In the genomic region with DNA sequence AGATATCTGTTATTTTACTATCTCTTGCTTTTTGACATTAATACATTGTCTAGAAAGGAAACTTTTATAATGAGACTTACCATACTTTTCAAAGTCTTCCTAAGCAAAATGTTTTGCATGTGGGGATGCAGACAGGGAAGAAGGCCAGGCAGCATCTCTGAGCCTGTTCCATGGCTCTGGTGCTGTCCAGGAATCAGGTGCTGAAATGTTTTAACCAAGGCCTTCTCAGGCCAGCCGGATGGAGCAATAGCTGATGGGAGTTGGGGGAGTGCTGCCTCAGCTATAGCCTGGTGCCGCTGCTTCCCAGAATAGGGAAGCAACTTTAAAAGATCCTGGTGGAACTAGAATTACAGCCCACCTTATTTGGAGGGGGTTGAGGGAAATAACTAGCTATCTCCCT, we compare ENCODE assay signal across 13 cellular contexts. TPM values are rescaled to one million over a fixed set of nuclear protein-coding genes. Genes with fewer than 3 reads are reported as not detected.
DNase-seq lines count a peak whose midpoint lies in the region; ATAC-seq, FAIRE-seq and TF ChIP-seq lines count a peak whose summit lies in the region.
"Had no signal": no experiment of that assay in that cellular context is flagged by ENCODE, and none has a peak within 500 bp of the region (broad histone marks: within the 10 kb centered on the region; RNA-seq: fewer than 3 reads in every experiment).

No MANE protein-coding gene starts in this region.

- no peaks in the 10 kb centered on the region for H3K36me3 ChIP-seq in Caco-2 (ENCODE audit: control insufficient read depth, insufficient read depth, low read length)
- no peaks in the 10 kb centered on the region for H3K36me3 ChIP-seq in bronchial epithelial cell (ENCODE audit: control insufficient read depth, insufficient read depth, low read length)
- no peaks in the 10 kb centered on the region for H3K36me3 ChIP-seq in HepG2 (replicated peaks in 1 of 2; ENCODE audit: control insufficient read depth in 1 of 2, insufficient read depth in 2 of 2, low read length in 2 of 2)
- H3K36me3 ChIP-seq in Karpas-422 (ENCODE audit: insufficient read depth, low read length), result no peaks in the 10 kb centered on the region

- no peaks in the 10 kb centered on the region for H3K4me1 Mint-ChIP-seq in Caco-2 (ENCODE audit: low read depth, unreplicated experiment)

- FAIRE-seq in bronchial epithelial cell (lab: Jason Lieb, UNC) (no peak), HepG2 (lab: Jason Lieb, UNC) (no peak)
- FAIRE-seq: islet of Langerhans had no signal

- POLR2A ChIA-PET in Caco-2 (lab: Charles Lee) (no interaction called here), HepG2 (lab: Yijun Ruan, JAX) (no interaction called here)

- no peaks in the 10 kb centered on the region for H3K36me3 Mint-ChIP-seq in Caco-2 (ENCODE audit: insufficient read depth, unreplicated experiment)

- H3K4me3 ChIP-seq in Caco-2 (ENCODE audit: low read depth, low read length), result no peak overlapping the region
- no peak overlapping the region for H3K4me3 ChIP-seq in bronchial epithelial cell (ENCODE audit: low read depth, low read length)
- no peak overlapping the region for H3K4me3 ChIP-seq in HepG2 (replicated peaks in 1 of 3; ENCODE audit: insufficient read depth in 1 of 3, low read depth in 2 of 3, low read length in 3 of 3)
- no peak overlapping the region for H3K4me3 ChIP-seq in Karpas-422 (ENCODE audit: low read length)

- CTCF ChIA-PET in Caco-2 (lab: Charles Lee) (no interaction called here), HepG2 (lab: Yijun Ruan, JAX; ENCODE audit: low intra/inter-chr PET ratio, low total read pairs) (no interaction called here)

- H3K27ac ChIP-seq in HepG2 (ENCODE audit: extremely low read length, insufficient read depth, low read length) (no peak overlapping the region), Karpas-422 (ENCODE audit: low read length) (no peak overlapping the region)

- H3K27me3 Mint-ChIP-seq in Caco-2 (ENCODE audit: insufficient read depth, unreplicated experiment), result peaks cover 15% of the 10 kb centered on the region

- TF ChIP-seq EP300 in HepG2 (IDR thresholded peaks at IDR 0.05; ENCODE audit: low read depth in 2 of 2, low read length in 2 of 2), result no peak
- TF ChIP-seq EP300 in HepG2 (CRISPR knock-in tag; IDR thresholded peaks at IDR 0.05; ENCODE audit: borderline replicate concordance), result no peak

- H3K27ac Mint-ChIP-seq in Caco-2 (ENCODE audit: unreplicated experiment), result no peak overlapping the region
- H3K27ac Mint-ChIP-seq: T-helper 1 cell treated with Interleukin-12 subunit alpha and Interleukin-12 subunit beta and Interleukin-4 antibody, amounts not matched to agents 30 μg/mL and 1 μg/mL, for 36 hours had no signal

- no peaks in the 10 kb centered on the region for H3K9me3 Mint-ChIP-seq in Caco-2 (ENCODE audit: unreplicated experiment)
- H3K9me3 Mint-ChIP-seq: T-helper 1 cell treated with Interleukin-12 subunit alpha and Interleukin-12 subunit beta and Interleukin-4 antibody, amounts not matched to agents 30 μg/mL and 1 μg/mL, for 36 hours had no signal

- no peak for ATAC-seq in HepG2

- no peaks in the 10 kb centered on the region for H4K20me1 ChIP-seq in HepG2 (ENCODE audit: insufficient read depth, low read length)
- no peaks in the 10 kb centered on the region for H4K20me1 ChIP-seq in Karpas-422 (ENCODE audit: insufficient read depth, low read depth, low read length)

- BruUV-seq in Caco-2 (replicated peaks; lab: Mats Ljungman, UMichigan), result no TSS peak
- BruUV-seq in HepG2 (replicated peaks; lab: Mats Ljungman, UMichigan), result no TSS peak

- no peak overlapping the region for H3K4me3 Mint-ChIP-seq in Caco-2 (ENCODE audit: unreplicated experiment)
- H3K4me3 Mint-ChIP-seq: T-helper 1 cell treated with Interleukin-12 subunit alpha and Interleukin-12 subunit beta and Interleukin-4 antibody, amounts not matched to agents 30 μg/mL and 1 μg/mL, for 36 hours had no signal

- H3K27me3 ChIP-seq in Caco-2 (replicated peaks; ENCODE audit: control insufficient read depth, insufficient read depth, low read length) (no peaks in the 10 kb centered on the region), bronchial epithelial cell (ENCODE audit: control insufficient read depth, insufficient read depth, low read length) (no peaks in the 10 kb centered on the region), HepG2 (ENCODE audit: control insufficient read depth in 1 of 2, insufficient read depth in 2 of 2, low read length in 2 of 2) (peaks cover 0 to 6% of the 10 kb centered on the region in 2 experiments; a peak in 1 of 5 replicates), Karpas-422 (ENCODE audit: low read length) (no peaks in the 10 kb centered on the region)

- intact Hi-C loops in Caco-2 (cut with micrococcal nuclease; ENCODE audit: unreplicated experiment) (no loop called here), HepG2 (cut with micrococcal nuclease; ENCODE audit: unreplicated experiment) (no loop called here)

- WGBS in HepG2 (ENCODE audit: low lambda C conversion rate), result 0% methylated on average over 2 of the region's 2 CpGs

- H3K9me3 ChIP-seq in Caco-2 (no peaks in the 10 kb centered on the region), HepG2 (ENCODE audit: low read length) (no peaks in the 10 kb centered on the region), Karpas-422 (ENCODE audit: low read length) (no peaks in the 10 kb centered on the region)

- no peak overlapping the region for H2AFZ ChIP-seq in HepG2 (ENCODE audit: low read length)
- no peak overlapping the region for H2AFZ ChIP-seq in Karpas-422 (ENCODE audit: low read length)

- DNase-seq in Caco-2 (peak; percentile 41 to 62), Kasumi-1 (lab: John Stamatoyannopoulos, UW) (peak; percentile 18 to 21), bronchial epithelial cell (ENCODE audit: low read depth) (peak; percentile 18), HepG2 (ENCODE audit: low spot score) (peak; percentile 3), Karpas-422 (no peak)
- no peak for DNase-seq in activated CD8-positive, alpha-beta memory T cell treated with anti-CD3 and anti-CD28 coated beads, Interleukin-2, amount 50 U/mL, for 4 hours
- DNase-seq in stimulated activated CD4-positive, alpha-beta T cell treated with anti-CD3 and anti-CD28 coated beads, Interleukin-4, amount 100 ng/mL, for 1 hour, result no peak
- no peak for DNase-seq in activated T-cell treated with anti-CD3 and anti-CD28 coated beads, Interleukin-2, amount 50 U/mL, for 1 hour
- DNase-seq: activated T-cell treated with anti-CD3 and anti-CD28 coated beads, Interleukin-2, amount 50 U/mL, for 48 hours; cortex of kidney; NCI-H2227 treated with DMSO at 0.1 percent for 48 hours had no signal

- no peak for TF ChIP-seq RAD21 in HepG2 (CRISPR knock-in tag; IDR thresholded peaks at IDR 0.05)

- no peaks in the 10 kb centered on the region for H3K9me2 ChIP-seq in Karpas-422 (replicated peaks; ENCODE audit: insufficient read depth, low read length)

- no peak overlapping the region for H3K4me2 ChIP-seq in HepG2 (ENCODE audit: low read depth, low read length)
- H3K4me2 ChIP-seq in Karpas-422 (ENCODE audit: low read depth, low read length, poor library complexity, severe bottlenecking), result no peak overlapping the region

- in situ Hi-C loops in HepG2 (cut with HindIII; ENCODE audit: extremely low pct_ligation_motif_present, low pct_unique_long_range_greater_than_20kb), result no loop called here

- H3K4me1 ChIP-seq in Caco-2 (no peaks in the 10 kb centered on the region), HepG2 (ENCODE audit: insufficient read depth, low read length) (no peaks in the 10 kb centered on the region), Karpas-422 (ENCODE audit: low read length) (no peaks in the 10 kb centered on the region)

- TF ChIP-seq CTCF in Caco-2 (IDR thresholded peaks at IDR 0.05; ENCODE audit: insufficient read depth in 1 of 2, low read depth in 1 of 2, low read length in 1 of 2, severe bottlenecking in 1 of 2, unreplicated experiment in 1 of 2) (no peak), bronchial epithelial cell (IDR thresholded peaks at IDR 0.05; ENCODE audit: insufficient read depth, low read length, severe bottlenecking) (no peak), HepG2 (CRISPR knock-in tag; IDR thresholded peaks at IDR 0.05) (no peak)

- no peaks in the 10 kb centered on the region for H3K79me2 ChIP-seq in HepG2 (ENCODE audit: insufficient read depth, low read length)
- no peaks in the 10 kb centered on the region for H3K79me2 ChIP-seq in Karpas-422 (ENCODE audit: low read length)

- H3K9ac ChIP-seq in HepG2 (ENCODE audit: insufficient read depth, low read depth, low read length) (no peak overlapping the region), Karpas-422 (ENCODE audit: low read length) (no peak overlapping the region)

- TF ChIP-seq POLR2A in HepG2 (IDR thresholded peaks at IDR 0.05; ENCODE audit: insufficient read depth in 1 of 2, low read depth in 2 of 2, low read length in 2 of 2), result no peak

TF ChIP-seq in HepG2, 621 proteins besides CTCF, POLR2A, EP300 and RAD21 (continues in another document):
- no peak for TF ChIP-seq ZFP82 (CRISPR knock-in tag; IDR thresholded peaks at IDR 0.05; ENCODE audit: borderline replicate concordance)

RNA-seq across cellular contexts. Expression of a gene that starts 38.5 kb away (rescaled TPM):
- total RNA-seq in Caco-2 (2022) (not detected in 2 replicates), bronchial epithelial cell (not detected in 2 replicates), HepG2 (2016; rRNA removed; fragmentation: Illumina TruSeq; extraction: Trizol) (not detected in 2 replicates)
- not detected in 2 replicates for total RNA-seq in HepG2 (2016; cell fraction: cytosol; rRNA removed; fragmentation: Illumina TruSeq; extraction: Trizol; ENCODE audit: low read depth)
- not detected in 2 replicates for total RNA-seq in HepG2 (2016; cell fraction: insoluble cytoplasmic fraction; rRNA removed; fragmentation: Illumina TruSeq; extraction: Trizol)
- total RNA-seq in HepG2 (2016; cell fraction: membrane; rRNA removed; fragmentation: Illumina TruSeq; extraction: Trizol), result not detected in 2 replicates
- not detected in 2 replicates for total RNA-seq in HepG2 (2016; cell fraction: nucleus; rRNA removed; fragmentation: Illumina TruSeq; extraction: Trizol)
- polyA plus RNA-seq in HepG2 (2011; rRNA removed), result not detected in 2 replicates
- not detected in 2 replicates for polyA plus RNA-seq in HepG2 (2011; cell fraction: cytosol; rRNA removed)
- 0.09 TPM in 1 of 2 replicates, not detected in the other for polyA plus RNA-seq in HepG2 (2011; cell fraction: nucleus; rRNA removed)
- polyA plus RNA-seq in HepG2 (2012), result not detected in 2 replicates
- not detected in 2 replicates for polyA plus RNA-seq in HepG2 (2016; cell fraction: cytosol; fragmentation: Illumina TruSeq; extraction: Trizol; ENCODE audit: low read depth)
- polyA plus RNA-seq in HepG2 (2016; cell fraction: insoluble cytoplasmic fraction; fragmentation: Illumina TruSeq; extraction: Trizol; ENCODE audit: low read depth), result not detected in 2 replicates
- not detected in 2 replicates for polyA plus RNA-seq in HepG2 (2016; cell fraction: membrane; fragmentation: Illumina TruSeq; extraction: Trizol; ENCODE audit: low read depth)
- polyA plus RNA-seq in HepG2 (2016; cell fraction: nucleus; fragmentation: Illumina TruSeq; extraction: Trizol; ENCODE audit: insufficient read depth, low read depth), result not detected in 2 replicates
- not detected in 2 replicates for polyA minus RNA-seq in HepG2 (2011; rRNA and poly(A)+ RNA removed; ENCODE audit: low replicate concordance)
- not detected in 2 replicates for polyA minus RNA-seq in HepG2 (2011; cell fraction: cytosol; rRNA and poly(A)+ RNA removed)
- not detected in 2 replicates for polyA minus RNA-seq in HepG2 (2011; cell fraction: nucleus; rRNA and poly(A)+ RNA removed)
- total RNA-seq in Karpas-422 (2014; rRNA removed; shearing (Covaris generic); ENCODE audit: low replicate concordance), result not detected in 2 replicates

Comparison
In these comparisons a context has a peak if more than half of its experiments do, and no peak if none do; other contexts are left out.
1. DNase-seq: peak in Caco-2 (2 of 2), Kasumi-1 (2 of 2), bronchial epithelial cell (single experiment) and HepG2 (single experiment); none in Karpas-422 (single experiment), activated CD8-positive, alpha-beta memory T cell treated with anti-CD3 and anti-CD28 coated beads, Interleukin-2, amount 50 U/mL, for 4 hours (single experiment), stimulated activated CD4-positive, alpha-beta T cell treated with anti-CD3 and anti-CD28 coated beads, Interleukin-4, amount 100 ng/mL, for 1 hour (single experiment) and activated T-cell treated with anti-CD3 and anti-CD28 coated beads, Interleukin-2, amount 50 U/mL, for 1 hour (single experiment).